17 cellular contexts compared by ENCODE assay signal in genomic region chr5:88820581-88820980, GRCh38.
DNase-seq lines count a peak whose midpoint lies in the region; ATAC-seq, FAIRE-seq and TF ChIP-seq lines count a peak whose summit lies in the region.
"Had no signal": no experiment of that assay in that cellular context is flagged by ENCODE, and none has a peak within 500 bp of the region (broad histone marks: within the 10 kb centered on the region; RNA-seq: fewer than 3 reads in every experiment).

No MANE protein-coding gene starts in this region.

- no peak for ATAC-seq in activated B cell treated with CpG ODN at 0.5 μM for 24 hours (ENCODE audit: low read depth)
- ATAC-seq in gastrocnemius medialis, result peak in 1 of 2 donors; percentile 34
- no peak for ATAC-seq in GM18505 (IDR thresholded peaks at IDR 0.05; ENCODE audit: unreplicated experiment)
- ATAC-seq: GM23338, HCT116, T-helper 17 cell had no signal

- POLR2A ChIA-PET in activated B cell treated with CpG ODN at 0.5 μM for 24 hours (lab: Charles Lee), result interaction anchor here (0.7 to 17.9 kb wide), 8 partner anchors 8 to 88 kb away, joined by 3 to 229 read pairs (median 3); partner anchors contain the start of gene MEF2C

- peaks cover 85 to 94% of the 10 kb centered on the region in 2 donors for H3K4me1 ChIP-seq in gastrocnemius medialis

- peak overlapping the region; percentile 46 for H3K4me3 Mint-ChIP-seq in activated B cell treated with CpG ODN at 0.5 μM for 24 hours
- H3K4me3 Mint-ChIP-seq: CD4-positive, alpha-beta memory T cell; GM23338; T-helper 17 cell had no signal

- FAIRE-seq in GM19239 (lab: Jason Lieb, UNC), result peak; percentile 93

- in situ Hi-C loops in gastrocnemius medialis (cut with MboI; ENCODE audit: low sequenced_read_pairs in 4 of 4), result loop anchor here in 1 of 4 donors (10.0 kb wide), 1 partner anchor 64 kb away; the partner anchor contains the start of gene MEF2C

- H3K4me3 ChIP-seq in GM12864 (ENCODE audit: low read depth, low read length) (peak overlapping the region; percentile 67), gastrocnemius medialis (peak overlapping the region in 1 of 4 donors; percentile 6)
- H3K4me3 ChIP-seq: GM23338 had no signal

- no peaks in the 10 kb centered on the region for H3K27me3 ChIP-seq in gastrocnemius medialis

- intact Hi-C loops in activated B cell treated with CpG ODN at 0.5 μM for 24 hours (cut with micrococcal nuclease), result no loop called here
- intact Hi-C loops in gastrocnemius medialis (cut with DNase I; ENCODE audit: low total_unique reads), result no loop called here

- H3K27me3 Mint-ChIP-seq in activated B cell treated with CpG ODN at 0.5 μM for 24 hours, result no peaks in the 10 kb centered on the region

- no peak for TF ChIP-seq POLR2A in gastrocnemius medialis (IDR thresholded peaks at IDR 0.05)
- no peak for TF ChIP-seq POLR2A in GM18505 (IDR thresholded peaks at IDR 0.05; ENCODE audit: borderline replicate concordance, extremely low read depth, insufficient read depth, insufficient read length)

- H3K36me3 Mint-ChIP-seq in activated B cell treated with CpG ODN at 0.5 μM for 24 hours (ENCODE audit: low read depth), result peaks cover 50% of the 10 kb centered on the region
- H3K36me3 Mint-ChIP-seq: CD4-positive, alpha-beta memory T cell had no signal

- peaks cover 88% of the 10 kb centered on the region for H3K4me1 Mint-ChIP-seq in activated B cell treated with CpG ODN at 0.5 μM for 24 hours

- DNase-seq in GM12864 (ENCODE audit: low read depth) (no peak), GM19239 (ENCODE audit: insufficient read length, low spot score) (no peak), activated B cell treated with CpG ODN at 0.5 μM for 24 hours (no peak), gastrocnemius medialis (no peak), SK-N-DZ (ENCODE audit: low spot score) (no peak), NAMALWA (ENCODE audit: low spot score) (no peak), HT-29 (ENCODE audit: low spot score) (no peak)
- DNase-seq: CD4-positive, alpha-beta memory T cell; NCI-H1048; NCI-H146; NCI-H2081; NCI-H524; T-helper 17 cell had no signal

- H3K36me3 ChIP-seq in gastrocnemius medialis, result peaks cover 0 to 15% of the 10 kb centered on the region in 2 donors

- H3K27ac ChIP-seq in gastrocnemius medialis, result peak overlapping the region; percentile 84 to 90 (median 87)
- H3K27ac ChIP-seq: HL-60 had no signal

- CTCF ChIA-PET in activated B cell treated with CpG ODN at 0.5 μM for 24 hours (lab: Charles Lee), result interaction anchor here (1.0 to 3.9 kb wide), 6 partner anchors 12 to 909 kb away, joined by 4 to 24 read pairs (median 6); no protein-coding TSS in a partner anchor

- H3K27ac Mint-ChIP-seq in activated B cell treated with CpG ODN at 0.5 μM for 24 hours, result peak overlapping the region; percentile 91
- H3K27ac Mint-ChIP-seq: CD4-positive, alpha-beta memory T cell; GM23338; T-helper 17 cell had no signal

- H3K9me3 Mint-ChIP-seq in activated B cell treated with CpG ODN at 0.5 μM for 24 hours, result no peaks in the 10 kb centered on the region
- H3K9me3 Mint-ChIP-seq: GM23338 had no signal

- H3K9me3 ChIP-seq in gastrocnemius medialis, result no peaks in the 10 kb centered on the region

- no peak for TF ChIP-seq CTCF in GM12864 (IDR thresholded peaks at IDR 0.05; ENCODE audit: low read depth, low read length, missing control alignments)
- TF ChIP-seq CTCF in activated B cell treated with CpG ODN at 0.5 μM for 24 hours (IDR thresholded peaks at IDR 0.05), result no peak
- no peak for TF ChIP-seq CTCF in gastrocnemius medialis (IDR thresholded peaks at IDR 0.05 in 4 of 5, conservative IDR thresholded peaks at IDR 0.05 in 1 of 5)
